29 cellular contexts compared by ENCODE assay signal in the genomic region with DNA sequence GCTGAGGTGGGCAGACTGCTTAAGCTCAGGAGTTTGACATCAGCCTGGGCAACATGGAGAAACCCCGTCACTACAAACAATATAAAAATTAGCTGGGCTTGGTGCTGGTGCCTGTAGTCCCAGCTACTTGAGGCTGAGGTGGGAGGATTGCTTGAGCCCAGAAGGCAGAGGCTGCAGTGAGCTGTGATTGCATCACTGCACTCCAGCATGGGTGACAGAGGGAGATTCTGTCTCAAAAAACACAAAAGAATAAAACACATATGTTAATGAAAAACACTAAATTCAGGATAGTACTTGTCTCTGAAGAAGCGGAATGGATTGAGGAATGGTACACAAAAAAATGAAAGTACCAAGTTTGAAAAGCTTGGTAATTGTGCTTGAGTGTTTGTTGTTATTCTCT.
"Had no signal": no experiment of that assay in that cellular context is flagged by ENCODE, and none has a peak within 500 bp of the region (broad histone marks: within the 10 kb centered on the region; RNA-seq: fewer than 3 reads in every experiment).

No MANE protein-coding gene starts in this region.

- ATAC-seq: activated CD4-positive, alpha-beta T cell treated with anti-CD3 and anti-CD28 coated beads for 36 hours; activated CD8-positive, alpha-beta memory T cell treated with anti-CD3 and anti-CD28 coated beads, Interleukin-2, amount 10 ng/mL, durations not matched to agents 7 days and 5 days; activated CD8-positive, alpha-beta T cell treated with anti-CD3 and anti-CD28 coated beads, Interleukin-2, amount 10 ng/mL, durations not matched to agents 7 days and 5 days; activated T-helper 17 cell treated with anti-CD3 and anti-CD28 coated beads, Interleukin-2, amount 50 U/mL, for 72 hours; effector memory CD8-positive, alpha-beta T cell; foreskin keratinocyte; gastrocnemius medialis; T-helper 17 cell had no signal

- H3K4me3 ChIP-seq: coronary artery, dorsolateral prefrontal cortex, esophagus muscularis mucosa, gastrocnemius medialis had no signal

- FAIRE-seq: bronchial epithelial cell had no signal

- H3K27ac ChIP-seq: brain microvascular endothelial cell, coronary artery, esophagus muscularis mucosa, foreskin keratinocyte, gastrocnemius medialis, WERI-Rb-1 had no signal

- H3K9me3 ChIP-seq: esophagus muscularis mucosa, gastrocnemius medialis had no signal

- H3K36me3 ChIP-seq: brain microvascular endothelial cell, gastrocnemius medialis, WERI-Rb-1 had no signal

- H3K27me3 ChIP-seq: brain microvascular endothelial cell, dorsolateral prefrontal cortex, esophagus muscularis mucosa, foreskin keratinocyte, gastrocnemius medialis had no signal

- DNase-seq: activated CD4-positive, alpha-beta memory T cell treated with anti-CD3 and anti-CD28 coated beads for 36 hours; activated CD4-positive, alpha-beta T cell treated with anti-CD3 and anti-CD28 coated beads for 36 hours; activated CD4-positive, alpha-beta T cell treated with anti-CD3 and anti-CD28 coated beads, Interleukin-2, amount 10 ng/mL, durations not matched to agents 24 days and 14 days; activated CD4-positive, CD25-positive, alpha-beta regulatory T cell; activated CD4-positive, CD25-positive, alpha-beta regulatory T cell treated with anti-CD3 and anti-CD28 coated beads, Interleukin-2, amount 50 U/mL, for 72 hours; activated CD8-positive, alpha-beta memory T cell treated with anti-CD3 and anti-CD28 coated beads, Interleukin-2, amount 10 ng/mL, durations not matched to agents 7 days and 5 days; activated CD8-positive, alpha-beta memory T cell treated with anti-CD3 and anti-CD28 coated beads, Interleukin-2, amount 50 U/mL, for 4 hours; activated CD8-positive, alpha-beta T cell treated with anti-CD3 and anti-CD28 coated beads, Interleukin-2, amount 10 ng/mL, durations not matched to agents 7 days and 5 days; activated effector memory CD4-positive, alpha-beta T cell treated with Interleukin-2 at 50 U/mL for 16 hours; activated gamma-delta T cell treated with Interleukin-2 at 50 U/mL for 16 hours; activated naive CD4-positive, alpha-beta T cell treated with anti-CD3 and anti-CD28 coated beads, Interleukin-2, amount 50 U/mL, for 16 hours; activated naive CD4-positive, alpha-beta T cell treated with Interleukin-2 at 50 U/mL for 16 hours; activated T-cell treated with anti-CD3 and anti-CD28 coated beads, Interleukin-2, amount 50 U/mL, for 24 hours; amniotic stem cell; anterior cingulate cortex; brain microvascular endothelial cell; dorsolateral prefrontal cortex; effector memory CD8-positive, alpha-beta T cell; erythroblast; foreskin keratinocyte; gastrocnemius medialis; T-helper 1 cell; T-helper 17 cell; T1000; WERI-Rb-1 had no signal
